In the genomic region with DNA sequence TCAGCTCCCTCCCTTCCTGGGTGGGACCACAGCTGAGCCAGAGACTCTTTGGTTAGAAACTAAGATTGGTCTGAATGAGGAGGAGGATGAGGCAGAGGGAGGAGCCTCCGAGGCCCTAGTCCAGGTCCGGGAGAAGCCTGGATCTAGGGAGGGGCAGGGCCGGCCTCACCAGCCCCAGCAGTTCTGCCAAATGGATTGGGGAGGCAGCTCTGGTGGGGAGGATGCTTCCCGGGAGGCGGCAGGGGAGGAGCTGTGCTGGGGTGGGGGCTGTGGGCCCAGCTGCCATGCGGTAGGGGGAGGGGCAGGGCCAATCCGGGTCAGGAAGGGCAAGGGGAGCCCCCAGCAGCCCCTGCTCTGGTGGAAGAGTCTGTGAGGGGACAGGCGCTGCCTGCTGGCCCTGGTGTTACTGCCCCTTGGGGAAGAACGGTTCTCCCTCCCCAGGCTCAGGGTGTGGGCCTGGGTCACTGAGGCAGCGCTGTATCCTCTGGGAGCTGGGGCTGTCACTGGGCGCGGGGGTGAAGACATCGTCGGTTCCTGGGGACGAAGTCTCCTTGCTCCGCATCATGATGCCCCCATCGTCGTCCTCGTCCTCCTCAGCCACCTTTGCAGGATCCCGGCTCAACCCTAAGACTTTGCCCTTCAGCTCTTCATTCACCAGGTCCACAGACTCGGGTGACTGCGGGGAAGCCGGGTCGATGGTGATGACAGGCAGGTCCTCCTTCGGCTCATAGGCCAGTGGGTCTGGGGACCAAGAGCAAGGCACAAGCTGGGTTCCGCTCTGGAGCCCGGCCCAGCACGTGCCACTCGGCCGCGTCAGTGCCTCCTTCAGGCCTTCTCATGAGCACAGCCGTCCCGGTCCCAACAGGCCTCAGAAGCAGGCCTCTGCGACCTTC, we compare ENCODE assay signal across 9 cellular contexts. TPM values are rescaled to one million over a fixed set of nuclear protein-coding genes. Genes with fewer than 3 reads are reported as not detected.
DNase-seq lines count a peak whose midpoint lies in the region; ATAC-seq and TF ChIP-seq lines count a peak whose summit lies in the region.
"Had no signal": no experiment of that assay in that cellular context is flagged by ENCODE, and none has a peak within 500 bp of the region (broad histone marks: within the 10 kb centered on the region; RNA-seq: fewer than 3 reads in every experiment).

No MANE protein-coding gene starts in this region.

- no peaks in the 10 kb centered on the region for H3K27me3 ChIP-seq in CD4-positive, alpha-beta T cell (ENCODE audit: control insufficient read depth, insufficient read depth, low read length)

- H3K27me3 Mint-ChIP-seq in activated CD8-positive, alpha-beta T cell treated with anti-CD3 and anti-CD28 coated beads, Interleukin-2, amount 10 ng/mL, durations not matched to agents 7 days and 5 days (ENCODE audit: low read depth) = no peaks in the 10 kb centered on the region
- no peaks in the 10 kb centered on the region for H3K27me3 Mint-ChIP-seq in stimulated activated memory B cell treated with anti-CD40 and anti-IgM and Interleukin-4, amounts not matched to agents 10 μg/mL and 1 μg/mL and 100 μg/mL, for 72 hours
- H3K27me3 Mint-ChIP-seq in CD4-positive, alpha-beta T cell = no peaks in the 10 kb centered on the region

- peaks cover 2% of the 10 kb centered on the region for H3K36me3 Mint-ChIP-seq in activated CD8-positive, alpha-beta T cell treated with anti-CD3 and anti-CD28 coated beads, Interleukin-2, amount 10 ng/mL, durations not matched to agents 7 days and 5 days (ENCODE audit: low read depth)
- peaks cover 11% of the 10 kb centered on the region for H3K36me3 Mint-ChIP-seq in stimulated activated memory B cell treated with anti-CD40 and anti-IgM and Interleukin-4, amounts not matched to agents 10 μg/mL and 1 μg/mL and 100 μg/mL, for 72 hours
- peaks cover 10% of the 10 kb centered on the region for H3K36me3 Mint-ChIP-seq in CD4-positive, alpha-beta T cell (ENCODE audit: low read depth)

- no peak for TF ChIP-seq CTCF in CD4-positive, alpha-beta T cell (IDR thresholded peaks at IDR 0.05)

- DNase-seq in activated CD8-positive, alpha-beta T cell treated with anti-CD3 and anti-CD28 coated beads, Interleukin-2, amount 10 ng/mL, durations not matched to agents 7 days and 5 days = no peak
- DNase-seq in hepatic stellate cell (ENCODE audit: low spot score) (peak; percentile 88), hypothalamus (lab: John Stamatoyannopoulos, UW) (no peak), DMS114 treated with DMSO at 0.1 percent for 48 hours (lab: John Stamatoyannopoulos, UW; ENCODE audit: unreplicated experiment) (no peak)
- no peak for DNase-seq in CD4-positive, alpha-beta T cell
- DNase-seq: H9 had no signal

- POLR2A ChIA-PET in activated CD8-positive, alpha-beta T cell treated with anti-CD3 and anti-CD28 coated beads, Interleukin-2, amount 10 ng/mL, durations not matched to agents 7 days and 5 days (lab: Charles Lee) = interaction anchor here (0.6 to 1.4 kb wide), 5 partner anchors 54 to 196 kb away, joined by 3 read pairs; partner anchors contain the start of gene SLC9A1
- POLR2A ChIA-PET in CD4-positive, alpha-beta T cell (lab: Charles Lee) = no interaction called here

- CTCF ChIA-PET in activated CD8-positive, alpha-beta T cell treated with anti-CD3 and anti-CD28 coated beads, Interleukin-2, amount 10 ng/mL, durations not matched to agents 7 days and 5 days (lab: Charles Lee) = interaction anchor here (0.8 to 15.2 kb wide), 12 partner anchors 11 to 295 kb away, joined by 3 to 460 read pairs (median 5); no protein-coding TSS in a partner anchor
- CTCF ChIA-PET in CD4-positive, alpha-beta T cell (lab: Charles Lee) = interaction anchor here (0.6 to 1.2 kb wide), 4 partner anchors 54 to 56 kb away, joined by 3 to 7 read pairs (median 3); no protein-coding TSS in a partner anchor

- peak overlapping the region; percentile 7 for H3K27ac Mint-ChIP-seq in activated CD8-positive, alpha-beta T cell treated with anti-CD3 and anti-CD28 coated beads, Interleukin-2, amount 10 ng/mL, durations not matched to agents 7 days and 5 days
- peak overlapping the region; percentile 84 for H3K27ac Mint-ChIP-seq in stimulated activated memory B cell treated with anti-CD40 and anti-IgM and Interleukin-4, amounts not matched to agents 10 μg/mL and 1 μg/mL and 100 μg/mL, for 72 hours
- no peak overlapping the region for H3K27ac Mint-ChIP-seq in CD4-positive, alpha-beta T cell

- H3K4me3 Mint-ChIP-seq in activated CD8-positive, alpha-beta T cell treated with anti-CD3 and anti-CD28 coated beads, Interleukin-2, amount 10 ng/mL, durations not matched to agents 7 days and 5 days = no peak overlapping the region
- H3K4me3 Mint-ChIP-seq in stimulated activated memory B cell treated with anti-CD40 and anti-IgM and Interleukin-4, amounts not matched to agents 10 μg/mL and 1 μg/mL and 100 μg/mL, for 72 hours = peak overlapping the region; percentile 24
- no peak overlapping the region for H3K4me3 Mint-ChIP-seq in CD4-positive, alpha-beta T cell
- H3K4me3 Mint-ChIP-seq: H9 had no signal

- intact Hi-C loops in CD4-positive, alpha-beta T cell (cut with DNase I, micrococcal nuclease) = loop anchor here in 1 of 2 experiments (5.0 kb wide), 1 partner anchor 292 kb away; the partner anchor contains the start of gene GPR3

- ATAC-seq in HG02588 (IDR thresholded peaks at IDR 0.05; ENCODE audit: unreplicated experiment) (peak; percentile 6), HG03378 (IDR thresholded peaks at IDR 0.05; ENCODE audit: unreplicated experiment) (no peak)
- no peak for ATAC-seq in activated CD8-positive, alpha-beta T cell treated with anti-CD3 and anti-CD28 coated beads, Interleukin-2, amount 10 ng/mL, durations not matched to agents 7 days and 5 days
- no peak for ATAC-seq in stimulated activated memory B cell treated with anti-CD40 and anti-IgM and Interleukin-4, amounts not matched to agents 10 μg/mL and 1 μg/mL and 100 μg/mL, for 72 hours
- no peak for ATAC-seq in CD4-positive, alpha-beta T cell (ENCODE audit: poor library complexity)

- peaks cover 21% of the 10 kb centered on the region for H3K4me1 Mint-ChIP-seq in activated CD8-positive, alpha-beta T cell treated with anti-CD3 and anti-CD28 coated beads, Interleukin-2, amount 10 ng/mL, durations not matched to agents 7 days and 5 days (ENCODE audit: low read depth)
- peaks cover 47% of the 10 kb centered on the region for H3K4me1 Mint-ChIP-seq in stimulated activated memory B cell treated with anti-CD40 and anti-IgM and Interleukin-4, amounts not matched to agents 10 μg/mL and 1 μg/mL and 100 μg/mL, for 72 hours
- H3K4me1 Mint-ChIP-seq in CD4-positive, alpha-beta T cell (ENCODE audit: low read depth) = no peaks in the 10 kb centered on the region

- no peak overlapping the region for H3K27ac ChIP-seq in CD4-positive, alpha-beta T cell (ENCODE audit: low read depth, low read length)

- no peaks in the 10 kb centered on the region for H3K9me3 Mint-ChIP-seq in activated CD8-positive, alpha-beta T cell treated with anti-CD3 and anti-CD28 coated beads, Interleukin-2, amount 10 ng/mL, durations not matched to agents 7 days and 5 days (ENCODE audit: insufficient read depth)
- no peaks in the 10 kb centered on the region for H3K9me3 Mint-ChIP-seq in stimulated activated memory B cell treated with anti-CD40 and anti-IgM and Interleukin-4, amounts not matched to agents 10 μg/mL and 1 μg/mL and 100 μg/mL, for 72 hours
- H3K9me3 Mint-ChIP-seq in CD4-positive, alpha-beta T cell = no peaks in the 10 kb centered on the region
- H3K9me3 Mint-ChIP-seq: H9 had no signal

- no peaks in the 10 kb centered on the region for H3K9me3 ChIP-seq in CD4-positive, alpha-beta T cell (ENCODE audit: control insufficient read depth, low read length)

RNA-seq across cellular contexts. Expression of gene SLC9A1, which starts 54.8 kb away (rescaled TPM):
- 10 to 100 TPM; 28.3 to 29.0 TPM for total RNA-seq in activated CD8-positive, alpha-beta T cell treated with anti-CD3 and anti-CD28 coated beads, Interleukin-2, amount 10 ng/mL, durations not matched to agents 7 days and 5 days
- total RNA-seq in CD4-positive, alpha-beta T cell = 10 to 100 TPM; 14.2 to 19.0 TPM
